ENCODE assay signal across 11 cellular contexts in the genomic region with DNA sequence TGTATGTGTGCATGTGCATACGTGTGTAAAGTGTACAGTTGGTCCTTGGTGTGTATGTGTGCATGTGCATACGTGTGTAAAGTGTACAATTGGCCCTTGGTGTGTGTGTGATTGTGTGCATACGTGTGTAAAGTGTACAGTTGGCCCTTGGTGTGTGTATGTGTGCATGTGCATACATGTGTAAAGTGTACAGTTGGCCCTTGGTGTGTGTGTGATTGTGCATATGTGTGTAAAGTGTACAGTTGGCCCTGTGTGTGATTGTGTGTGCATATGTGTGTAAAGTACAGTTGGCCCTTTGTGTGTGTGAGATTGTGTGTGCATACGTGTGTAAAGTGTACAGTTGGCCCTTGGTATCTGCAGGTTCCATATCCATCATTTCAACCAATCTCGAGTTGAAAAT. TPM values are rescaled to one million over a fixed set of nuclear protein-coding genes. Genes with fewer than 3 reads are reported as not detected.
"Had no signal": no experiment of that assay in that cellular context is flagged by ENCODE, and none has a peak within 500 bp of the region (broad histone marks: within the 10 kb centered on the region; RNA-seq: fewer than 3 reads in every experiment).

No MANE protein-coding gene starts in this region.

- H3K27me3 ChIP-seq: foreskin keratinocyte, thyroid gland had no signal

- H3K27ac ChIP-seq: foreskin keratinocyte, thyroid gland had no signal

- ATAC-seq: foreskin keratinocyte, left ventricle myocardium superior had no signal

- H3K9me3 ChIP-seq: thyroid gland had no signal

- DNase-seq: activated naive CD4-positive, alpha-beta T cell treated with anti-CD3 and anti-CD28 coated beads, Interleukin-2, amount 50 U/mL, for 16 hours; dermis blood vessel endothelial cell; foreskin keratinocyte; left ventricle myocardium superior; natural killer cell; retina; thyroid gland had no signal

- H3K4me3 ChIP-seq: thyroid gland had no signal

- H3K4me1 ChIP-seq: foreskin keratinocyte had no signal

- FAIRE-seq: astrocyte, bronchial epithelial cell, urothelium cell line had no signal

RNA-seq across cellular contexts. Expression of a gene that starts 35.0 kb away (rescaled TPM):
- total RNA-seq: activated T-helper 2 cell treated with anti-CD3 and anti-CD28 coated beads, Interferon-gamma antibody, Interleukin-2, Interleukin-4, amounts not matched to agents 10 μg/mL and 5 μg/mL and 100 μg/mL, durations not matched to agents 14 hours and 24 hours and 36 hours; natural killer cell had no signal
